ENCODE assay signal across 1 cellular context in the genomic region with DNA sequence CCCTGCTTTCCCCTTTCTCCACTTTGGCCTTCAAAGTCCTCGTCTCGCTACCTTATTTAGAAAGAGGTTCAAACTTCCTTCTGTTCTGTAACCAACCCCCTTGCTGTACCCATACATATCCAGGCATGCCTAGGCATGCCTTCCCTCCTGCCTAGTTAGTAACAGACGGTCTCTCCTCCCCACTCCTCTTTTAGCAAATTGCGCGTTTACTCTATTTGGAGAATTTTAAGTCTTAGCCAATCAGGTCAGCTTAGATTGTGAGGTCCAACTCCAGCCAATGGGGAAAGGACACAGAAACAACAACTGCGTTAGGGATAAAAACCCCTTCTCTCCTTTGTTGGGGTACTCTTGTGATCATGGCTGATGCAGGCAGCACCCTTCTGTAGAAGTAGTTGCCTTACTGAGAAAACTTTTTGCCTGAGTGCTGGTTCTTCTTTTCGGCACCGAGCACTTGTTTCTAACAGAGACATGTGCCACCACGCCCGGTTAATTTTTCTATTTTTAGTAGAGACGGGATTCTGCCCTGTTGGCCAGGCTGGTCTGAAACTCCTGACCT.
TF ChIP-seq lines count a peak whose summit lies in the region.

No MANE protein-coding gene starts in this region.

TF ChIP-seq in HEK293, 187 proteins besides CTCF, POLR2A, EP300 and RAD21:
- TF ChIP-seq ZNF292 (tag by site-specific recombination; IDR thresholded peaks at IDR 0.05; ENCODE audit: borderline replicate concordance, low read depth) = no peak
- peak; percentile 49 for TF ChIP-seq SETDB1 (IDR thresholded peaks at IDR 0.05; ENCODE audit: insufficient read length, low read length)
